In the genomic region with DNA sequence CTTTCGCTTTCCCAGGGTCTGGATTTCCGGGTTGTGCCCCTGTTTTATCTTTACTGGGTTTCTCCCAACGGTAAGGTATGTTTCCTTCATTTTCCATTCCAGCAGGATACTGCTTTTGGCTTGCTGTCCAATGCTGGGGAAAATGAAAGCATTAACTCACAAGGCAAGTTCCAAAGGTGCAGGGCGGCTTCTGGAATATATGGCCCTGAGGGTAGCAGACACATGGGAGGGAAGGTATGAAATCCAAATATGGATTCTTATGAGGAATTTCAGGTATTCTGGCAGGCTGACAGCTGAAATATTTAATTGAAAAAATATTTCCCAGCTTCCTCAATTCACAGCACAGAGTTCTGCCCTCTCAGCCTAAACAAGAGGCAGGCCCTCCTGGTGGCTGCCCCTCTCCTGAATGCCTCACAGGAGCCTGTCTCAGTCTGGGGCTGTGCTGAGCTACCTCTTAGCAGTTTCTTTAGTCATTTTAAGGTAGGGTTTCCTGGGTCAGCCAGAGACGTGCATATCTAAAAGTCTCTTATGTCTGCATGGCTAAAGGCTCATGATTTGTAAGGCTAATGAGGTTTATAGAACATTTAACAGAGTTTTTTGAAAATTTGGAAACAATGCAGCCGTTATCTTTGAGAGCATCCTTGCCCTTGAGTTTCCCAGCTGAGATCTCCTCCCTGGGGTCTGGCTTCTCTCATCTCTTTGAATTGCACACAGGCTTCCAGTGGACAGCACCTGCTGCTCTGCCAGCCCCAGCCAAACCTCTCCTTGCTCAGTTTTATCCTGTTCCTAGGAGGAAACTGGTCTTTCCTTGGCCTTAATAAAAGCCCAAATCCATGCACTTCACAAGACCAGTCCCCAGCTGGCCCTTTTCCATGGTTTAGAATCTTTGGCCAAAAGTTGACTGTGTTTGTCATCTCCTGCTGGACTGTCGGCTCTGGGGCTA, we compare ENCODE assay signal across 14 cellular contexts.
A peak's percentile ranks its signal among the peaks of the same experiment; 100 is the strongest.
DNase-seq lines count a peak whose midpoint lies in the region; ATAC-seq and TF ChIP-seq lines count a peak whose summit lies in the region.
"Had no signal": no experiment of that assay in that cellular context is flagged by ENCODE, and none has a peak within 500 bp of the region (broad histone marks: within the 10 kb centered on the region; RNA-seq: fewer than 3 reads in every experiment).

No MANE protein-coding gene starts in this region.

- peaks cover 27% of the 10 kb centered on the region for H3K4me1 ChIP-seq in HUES48 (ENCODE audit: control insufficient read depth, insufficient read depth, low read length)

- POLR2A ChIA-PET in WTC11 (lab: Charles Lee), result no interaction called here

- peak overlapping the region; percentile 9; the same call in 1 of the 2 replicates for H3K4me3 ChIP-seq in HUES48 (ENCODE audit: low read depth, low read length)
- H3K4me3 ChIP-seq: BLaER1 had no signal

- H3K36me3 Mint-ChIP-seq in WTC11, result no peaks in the 10 kb centered on the region; the same call in none of the 2 replicates
- H3K36me3 Mint-ChIP-seq: CD8-positive, alpha-beta memory T cell had no signal

- H3K27me3 ChIP-seq in HUES48 (ENCODE audit: control insufficient read depth, insufficient read depth, low read length), result no peaks in the 10 kb centered on the region; the same call in 1 of the 2 replicates
- H3K27me3 ChIP-seq: BLaER1 had no signal

- no peaks in the 10 kb centered on the region for H3K9me3 ChIP-seq in HUES48 (ENCODE audit: control insufficient read depth, insufficient read depth, low read length)
- H3K9me3 ChIP-seq: BLaER1 had no signal

- H3K9ac ChIP-seq in HUES48 (ENCODE audit: low read depth, low read length), result no peak overlapping the region
- H3K9ac ChIP-seq: BLaER1 had no signal

- H3K9me3 Mint-ChIP-seq in WTC11, result peaks cover 8% of the 10 kb centered on the region
- H3K9me3 Mint-ChIP-seq: CD8-positive, alpha-beta memory T cell had no signal

- no peak for TF ChIP-seq CTCF in WTC11 (IDR thresholded peaks at IDR 0.05)

- H3K4me3 Mint-ChIP-seq in WTC11, result no peak overlapping the region
- H3K4me3 Mint-ChIP-seq: CD8-positive, alpha-beta memory T cell had no signal

- H3K27ac Mint-ChIP-seq in WTC11, result no peak overlapping the region
- H3K27ac Mint-ChIP-seq: CD8-positive, alpha-beta memory T cell had no signal

- peak overlapping the region; percentile 94 for H3K27ac ChIP-seq in HUES48 (ENCODE audit: low read depth, low read length)
- H3K27ac ChIP-seq: BLaER1 had no signal

- peaks cover 44% of the 10 kb centered on the region for H3K4me1 Mint-ChIP-seq in WTC11
- H3K4me1 Mint-ChIP-seq: CD8-positive, alpha-beta memory T cell had no signal

- DNase-seq in WTC11 (ENCODE audit: low spot score), result no peak
- peak; percentile 49 for DNase-seq in islet precursor cell
- peak; percentile 61 for DNase-seq in retina
- DNase-seq in stimulated activated naive CD4-positive, alpha-beta T cell (lab: John Stamatoyannopoulos, UW), result no peak
- no peak for DNase-seq in AG08395 (ENCODE audit: low spot score)
- DNase-seq: CD8-positive, alpha-beta memory T cell; GOT3; Kasumi-1; NCI-H1930; NCI-H524; SHP77 treated with DMSO at 0.1 percent for 48 hours had no signal

- CTCF ChIA-PET in WTC11 (lab: Charles Lee), result interaction anchor here (0.8 to 2.3 kb wide), 5 partner anchors 19 to 138 kb away, joined by 3 to 11 read pairs (median 3); no protein-coding TSS in a partner anchor

- peaks cover 16% of the 10 kb centered on the region for H3K27me3 Mint-ChIP-seq in WTC11 (ENCODE audit: low read depth)

- H3K36me3 ChIP-seq in HUES48 (ENCODE audit: control insufficient read depth, insufficient read depth, low read length), result no peaks in the 10 kb centered on the region
- H3K36me3 ChIP-seq: BLaER1 had no signal

- ATAC-seq in WTC11 (peak; percentile 49), HG02759 (IDR thresholded peaks at IDR 0.05; ENCODE audit: unreplicated experiment) (no peak)

TF ChIP-seq in WTC11, 78 proteins besides CTCF, POLR2A, EP300 and RAD21:
- no peak for TF ChIP-seq MYBL2 (CRISPR knock-in tag; IDR thresholded peaks at IDR 0.05)
TF ChIP-seq in WTC11: peak in this region for 0.

Comparison
In these comparisons a context has a peak if more than half of its experiments do, and no peak if none do; other contexts are left out.
1. DNase-seq: peak in islet precursor cell (single experiment) and retina (single experiment); none in WTC11 (single experiment), stimulated activated naive CD4-positive, alpha-beta T cell (0 of 6) and AG08395 (single experiment).